ENCODE assay signal across 8 cellular contexts in genomic region chr16:89860747-89861304, GRCh38. TPM values are rescaled to one million over a fixed set of nuclear protein-coding genes. Genes with fewer than 3 reads are reported as not detected.
DNase-seq lines count a peak whose midpoint lies in the region; ATAC-seq, FAIRE-seq and TF ChIP-seq lines count a peak whose summit lies in the region.

No MANE protein-coding gene starts in this region.

- CTCF ChIA-PET in A673 (lab: Charles Lee), result interaction anchor here (0.6 to 1.7 kb wide), 6 partner anchors 9 to 161 kb away, joined by 3 to 7 read pairs (median 4); partner anchors contain the start of gene TCF25

- DNase-seq in A673 (ENCODE audit: low spot score) (peak; percentile 61), GM18507 (ENCODE audit: extremely low spot score, insufficient read length, low read depth) (peak; percentile 87), NOMO-1 treated with dmso at 0.1 percent for 144 hours (lab: John Stamatoyannopoulos, UW; ENCODE audit: unreplicated experiment) (peak; percentile 61), endodermal cell (peak; percentile 95)
- peak; percentile 39 to 42 for DNase-seq in activated CD8-positive, alpha-beta memory T cell treated with anti-CD3 and anti-CD28 coated beads for 4 hours (ENCODE audit: low read depth in 2 of 2)
- peak; percentile 63 to 85 (median 74) for DNase-seq in naive thymus-derived CD8-positive, alpha-beta T cell
- DNase-seq in stimulated activated naive CD4-positive, alpha-beta T cell treated with Interleukin-2 at 50 U/mL for 16 hours (lab: John Stamatoyannopoulos, UW), result peak; percentile 70

- no peaks in the 10 kb centered on the region for H3K27me3 ChIP-seq in A673 (replicated peaks; ENCODE audit: insufficient read depth, low read depth, low read length, poor library complexity)
- H3K27me3 ChIP-seq in endodermal cell (ENCODE audit: control insufficient read depth, insufficient read depth, low read length, poor library complexity, severe bottlenecking), result no peaks in the 10 kb centered on the region

- H3K9ac ChIP-seq in endodermal cell (ENCODE audit: extremely low read depth, low read length, poor library complexity, severe bottlenecking), result no peak overlapping the region

- peak; percentile 96 for TF ChIP-seq CTCF in A673 (conservative IDR thresholded peaks at IDR 0.05; ENCODE audit: low read depth, low read length)
- peak; percentile 96 for TF ChIP-seq CTCF in endodermal cell (conservative IDR thresholded peaks at IDR 0.05)

- intact Hi-C loops in A673 (cut with micrococcal nuclease; ENCODE audit: unreplicated experiment), result loop anchor here (5.0 to 10.0 kb wide), 2 partner anchors 109 to 156 kb away; partner anchors contain the start of gene SPATA2L

- 42 to 67% methylated on average over 6 to 28 of the region's 28 CpGs for WGBS in endodermal cell (ENCODE audit: insufficient coverage in 1 of 2, insufficient read length in 1 of 2), 2 experiments

- peak; percentile 77 for FAIRE-seq in GM18507 (lab: Jason Lieb, UNC)

- H3K9me3 ChIP-seq in A673 (ENCODE audit: low read depth, low read length, poor library complexity, severe bottlenecking) (no peaks in the 10 kb centered on the region), endodermal cell (ENCODE audit: control insufficient read depth, low read length) (no peaks in the 10 kb centered on the region)

- POLR2A ChIA-PET in A673 (lab: Charles Lee; ENCODE audit: low non-redundant PET), result no interaction called here
- POLR2A ChIA-PET in naive thymus-derived CD8-positive, alpha-beta T cell (lab: Charles Lee), result interaction anchor here (0.6 to 6.2 kb wide), 10 partner anchors 12 to 768 kb away, joined by 3 to 86 read pairs (median 4); partner anchors contain the start of gene TCF25

- H3K27me3 Mint-ChIP-seq in endodermal cell (ENCODE audit: insufficient read depth), result no peaks in the 10 kb centered on the region
- H3K27me3 Mint-ChIP-seq in naive thymus-derived CD8-positive, alpha-beta T cell, result no peaks in the 10 kb centered on the region

- H3K36me3 Mint-ChIP-seq in endodermal cell (ENCODE audit: low read depth), result peaks cover 17% of the 10 kb centered on the region
- H3K36me3 Mint-ChIP-seq in naive thymus-derived CD8-positive, alpha-beta T cell, result no peaks in the 10 kb centered on the region

- H3K4me1 ChIP-seq in A673 (ENCODE audit: insufficient read depth, low read length, poor library complexity, severe bottlenecking) (no peaks in the 10 kb centered on the region), endodermal cell (ENCODE audit: control insufficient read depth, insufficient read depth, low read length) (no peaks in the 10 kb centered on the region)

- H3K4me1 Mint-ChIP-seq in endodermal cell, result no peaks in the 10 kb centered on the region
- H3K4me1 Mint-ChIP-seq in naive thymus-derived CD8-positive, alpha-beta T cell, result peaks cover 18 to 40% (median 36%) of the 10 kb centered on the region in 4 donors

- H3K4me3 Mint-ChIP-seq in endodermal cell, result no peak overlapping the region
- peak overlapping the region in 2 of 10 donors; percentile 17 to 34 for H3K4me3 Mint-ChIP-seq in naive thymus-derived CD8-positive, alpha-beta T cell

- H3K4me3 ChIP-seq in A673 (ENCODE audit: low read depth, low read length, poor library complexity, severe bottlenecking), result no peak overlapping the region
- H3K4me3 ChIP-seq in endodermal cell (ENCODE audit: low read length), result no peak overlapping the region

- H3K27ac ChIP-seq in A673 (ENCODE audit: low read depth, low read length, poor library complexity, severe bottlenecking), result no peak overlapping the region
- H3K27ac ChIP-seq in endodermal cell (ENCODE audit: low read depth, low read length), result no peak overlapping the region

- H3K27ac Mint-ChIP-seq in endodermal cell, result no peak overlapping the region
- peak overlapping the region in 6 of 10 donors; percentile 8 to 85 (median 72) for H3K27ac Mint-ChIP-seq in naive thymus-derived CD8-positive, alpha-beta T cell

- peak; percentile 84 to 89 for ATAC-seq in naive thymus-derived CD8-positive, alpha-beta T cell
- ATAC-seq in GM19328 (IDR thresholded peaks at IDR 0.05; ENCODE audit: unreplicated experiment), result no peak

- no TSS peak for BruUV-seq in A673 (replicated peaks; lab: Mats Ljungman, UMichigan)

- H3K36me3 ChIP-seq in A673 (ENCODE audit: insufficient read depth, low read length, poor library complexity, severe bottlenecking), result no peaks in the 10 kb centered on the region
- H3K36me3 ChIP-seq in endodermal cell (ENCODE audit: control insufficient read depth, insufficient read depth, low read length), result peaks cover 10% of the 10 kb centered on the region

- no peaks in the 10 kb centered on the region for H3K9me3 Mint-ChIP-seq in endodermal cell
- peaks cover 0 to 1% (median 0%) of the 10 kb centered on the region in 9 donors for H3K9me3 Mint-ChIP-seq in naive thymus-derived CD8-positive, alpha-beta T cell

RNA-seq across cellular contexts. Expression of gene TCF25, which starts 12.6 kb away (rescaled TPM):
- total RNA-seq in A673 (2021) (190 and 202 TPM in 2 replicates), endodermal cell (100 to 1,000 TPM; 172 to 176 TPM)
- polyA plus RNA-seq in endodermal cell (2013, experiment 1 of 2), result 131 TPM
- 130 TPM for polyA plus RNA-seq in endodermal cell (2013, experiment 2 of 2)
- 100 to 1,000 TPM; 260 to 294 TPM for total RNA-seq in naive thymus-derived CD8-positive, alpha-beta T cell
- polyA plus RNA-seq in naive thymus-derived CD8-positive, alpha-beta T cell, result 100 to 1,000 TPM in 1 of 3 donors, 10 to 100 TPM in 2; 86.8 to 107 (median 95.4) TPM

RNA-seq across cellular contexts. Expression of gene SPIRE2, which starts 32.6 kb away (rescaled TPM):
- total RNA-seq in A673 (2021), result 18.9 and 20.6 TPM in 2 replicates
- total RNA-seq in endodermal cell, result 10 to 100 TPM; 12.8 to 12.9 TPM
- polyA plus RNA-seq in endodermal cell (2013, experiment 1 of 2), result 10.5 TPM
- 7.9 TPM for polyA plus RNA-seq in endodermal cell (2013, experiment 2 of 2)
- 1 to 10 TPM; 1.0 to 2.3 TPM for total RNA-seq in naive thymus-derived CD8-positive, alpha-beta T cell
- polyA plus RNA-seq in naive thymus-derived CD8-positive, alpha-beta T cell, result under 1 TPM in 1 of 3 donors, not detected in 2; 0.16 TPM

RNA-seq across cellular contexts. Expression of gene FANCA, which starts 44.4 kb away (rescaled TPM):
- total RNA-seq in A673 (2021), result 198 and 207 TPM in 2 replicates
- 100 to 1,000 TPM; 131 to 165 TPM for total RNA-seq in endodermal cell
- polyA plus RNA-seq in endodermal cell (2013, experiment 1 of 2), result 79.8 TPM
- 71.3 TPM for polyA plus RNA-seq in endodermal cell (2013, experiment 2 of 2)
- 1 to 10 TPM; 3.7 to 6.1 TPM for total RNA-seq in naive thymus-derived CD8-positive, alpha-beta T cell
- 1 to 10 TPM in 2 of 3 donors, under 1 TPM in 1; 0.98 to 7.4 (median 1.5) TPM for polyA plus RNA-seq in naive thymus-derived CD8-positive, alpha-beta T cell

RNA-seq across cellular contexts. Expression of gene MC1R, which starts 57.8 kb away (rescaled TPM):
- total RNA-seq in A673 (2021) (13.4 and 16.6 TPM in 2 replicates), endodermal cell (1 to 10 TPM; 3.4 to 4.8 TPM)
- 2.7 TPM for polyA plus RNA-seq in endodermal cell (2013, experiment 1 of 2)
- 2.9 TPM for polyA plus RNA-seq in endodermal cell (2013, experiment 2 of 2)
- total RNA-seq in naive thymus-derived CD8-positive, alpha-beta T cell, result 10 to 100 TPM; 10.2 to 10.3 TPM
- under 1 TPM in 1 of 3 donors, not detected in 2; 0.63 TPM for polyA plus RNA-seq in naive thymus-derived CD8-positive, alpha-beta T cell

Comparison
In these comparisons a context has a peak if more than half of its experiments do, and no peak if none do; other contexts are left out.
1. DNase-seq: peak in every context shown above with its lines; median percentile 95 in endodermal cell; 87 in GM18507; 74 in naive thymus-derived CD8-positive, alpha-beta T cell; 70 in stimulated activated naive CD4-positive, alpha-beta T cell treated with Interleukin-2 at 50 U/mL for 16 hours; 61 in A673; 61 in NOMO-1 treated with dmso at 0.1 percent for 144 hours; 40 in activated CD8-positive, alpha-beta memory T cell treated with anti-CD3 and anti-CD28 coated beads for 4 hours.
2. RNA of gene FANCA, which starts 44.4 kb away (total RNA-seq): 198 to 207 TPM in A673 and 131 to 165 TPM in endodermal cell; 3.7 to 6.1 TPM in naive thymus-derived CD8-positive, alpha-beta T cell; every median in the first group is over 10 times any median in the second.